Comparison of ENCODE assay signal across 11 cellular contexts in the genomic region with DNA sequence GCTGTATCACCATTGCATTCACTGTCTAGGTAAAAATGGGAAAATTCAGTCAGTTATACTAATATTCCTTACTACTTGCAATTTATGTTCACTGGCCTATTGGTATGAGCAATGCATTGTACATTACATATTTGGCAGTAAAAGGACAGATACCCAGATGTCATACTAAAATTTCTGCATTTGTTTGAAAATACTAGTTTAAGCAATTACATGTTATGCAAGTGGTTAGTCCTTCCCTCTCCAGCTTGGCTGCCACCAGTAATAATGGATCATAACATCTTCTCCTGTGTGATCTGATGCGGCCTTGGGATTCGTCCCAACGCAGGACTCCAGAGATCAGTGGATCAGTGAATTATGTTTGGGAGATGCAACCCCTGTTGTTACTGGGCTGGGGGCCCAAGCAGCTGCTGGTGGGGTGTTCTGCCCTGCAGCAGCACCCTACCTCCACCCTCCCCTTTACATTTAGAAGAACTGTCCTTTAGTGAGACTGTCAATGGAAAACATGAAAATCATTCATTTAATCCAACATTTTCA. TPM values are rescaled to one million over a fixed set of nuclear protein-coding genes. Genes with fewer than 3 reads are reported as not detected.
A peak's percentile ranks its signal among the peaks of the same experiment; 100 is the strongest.
DNase-seq lines count a peak whose midpoint lies in the region; ATAC-seq and TF ChIP-seq lines count a peak whose summit lies in the region.
"Had no signal": no experiment of that assay in that cellular context is flagged by ENCODE, and none has a peak within 500 bp of the region (broad histone marks: within the 10 kb centered on the region; RNA-seq: fewer than 3 reads in every experiment).

No MANE protein-coding gene starts in this region.

- H3K27me3 ChIP-seq in esophagus muscularis mucosa (no peaks in the 10 kb centered on the region), thyroid gland (no peaks in the 10 kb centered on the region)

- no peaks in the 10 kb centered on the region for H3K9me3 Mint-ChIP-seq in natural killer cell

- TF ChIP-seq CTCF in esophagus muscularis mucosa (IDR thresholded peaks at IDR 0.05) (no peak), natural killer cell (IDR thresholded peaks at IDR 0.05) (no peak), thyroid gland (IDR thresholded peaks at IDR 0.05) (no peak)

- TF ChIP-seq EP300 in esophagus muscularis mucosa (IDR thresholded peaks at IDR 0.05), result no peak

- WGBS in esophagus muscularis mucosa, result 68% methylated on average over 3 of the region's 3 CpGs
- WGBS in thyroid gland, 2 donors, result 60 to 80% methylated on average over 3 of the region's 3 CpGs

- ATAC-seq in natural killer cell (no peak), GM21825 (IDR thresholded peaks at IDR 0.05; ENCODE audit: unreplicated experiment) (no peak), HG03135 (IDR thresholded peaks at IDR 0.05; ENCODE audit: unreplicated experiment) (no peak), GM18867 (IDR thresholded peaks at IDR 0.05; ENCODE audit: unreplicated experiment) (no peak)

- H3K27ac Mint-ChIP-seq in natural killer cell, result peak overlapping the region; percentile 60 to 89
- H3K27ac Mint-ChIP-seq: activated CD4-positive, alpha-beta T cell treated with anti-CD3 and anti-CD28 coated beads, Interleukin-2, amount 10 ng/mL, durations not matched to agents 7 days and 5 days; CD8-positive, alpha-beta memory T cell had no signal

- H3K36me3 Mint-ChIP-seq in natural killer cell, result peaks cover under 1% of the 10 kb centered on the region
- H3K36me3 Mint-ChIP-seq: CD8-positive, alpha-beta memory T cell had no signal

- H3K4me3 ChIP-seq in esophagus muscularis mucosa, result peak overlapping the region in 1 of 4 donors; percentile 3
- no peak overlapping the region for H3K4me3 ChIP-seq in thyroid gland (replicated peaks in 1 of 3)

- H3K27me3 Mint-ChIP-seq in natural killer cell (ENCODE audit: low read depth in 2 of 2), result no peaks in the 10 kb centered on the region

- TF ChIP-seq POLR2A in esophagus muscularis mucosa (IDR thresholded peaks at IDR 0.05; ENCODE audit: low read depth) (no peak), thyroid gland (IDR thresholded peaks at IDR 0.05) (no peak)

- H3K9me3 ChIP-seq in esophagus muscularis mucosa, result no peaks in the 10 kb centered on the region
- H3K9me3 ChIP-seq in thyroid gland, result no peaks in the 10 kb centered on the region

- peaks cover 66% of the 10 kb centered on the region in 2 donors for H3K4me1 Mint-ChIP-seq in natural killer cell
- H3K4me1 Mint-ChIP-seq: CD8-positive, alpha-beta memory T cell had no signal

- H3K4me3 Mint-ChIP-seq in natural killer cell, result peak overlapping the region; percentile 86
- H3K4me3 Mint-ChIP-seq: activated CD4-positive, alpha-beta T cell treated with anti-CD3 and anti-CD28 coated beads, Interleukin-2, amount 10 ng/mL, durations not matched to agents 7 days and 5 days; CD8-positive, alpha-beta memory T cell had no signal

- intact Hi-C loops in esophagus muscularis mucosa (cut with DNase I) (no loop called here), natural killer cell (cut with micrococcal nuclease) (no loop called here), thyroid gland (cut with DNase I) (no loop called here)

- H3K36me3 ChIP-seq in esophagus muscularis mucosa, result no peaks in the 10 kb centered on the region
- H3K36me3 ChIP-seq in thyroid gland, result no peaks in the 10 kb centered on the region

- H3K27ac ChIP-seq in esophagus muscularis mucosa (replicated peaks in 1 of 4), result peak overlapping the region; percentile 77 to 92 (median 90)
- peak overlapping the region; percentile 90 to 99 (median 97) for H3K27ac ChIP-seq in thyroid gland

- DNase-seq in MV-4-11 (lab: John Stamatoyannopoulos, UW) (peak; percentile 10), esophagus muscularis mucosa (ENCODE audit: extremely low spot score) (no peak), natural killer cell (no peak), thyroid gland (peak in 1 of 2 donors; percentile 9), NOMO-1 treated with dmso at 0.1 percent for 144 hours (lab: John Stamatoyannopoulos, UW; ENCODE audit: unreplicated experiment) (no peak)
- DNase-seq: activated CD4-positive, alpha-beta T cell treated with anti-CD3 and anti-CD28 coated beads, Interleukin-2, amount 10 ng/mL, durations not matched to agents 7 days and 5 days; activated effector memory CD4-positive, alpha-beta T cell treated with Interleukin-2 at 50 U/mL for 16 hours; CD8-positive, alpha-beta memory T cell had no signal

- H3K4me1 ChIP-seq in esophagus muscularis mucosa, result peaks cover 48 to 78% (median 62%) of the 10 kb centered on the region in 4 donors
- H3K4me1 ChIP-seq in thyroid gland, result peaks cover 42 to 80% of the 10 kb centered on the region in 2 donors

RNA-seq across cellular contexts. Expression of a gene that starts 11.2 kb away (rescaled TPM):
- total RNA-seq in esophagus muscularis mucosa (1,000 to 10,000 TPM in 1 of 4 donors, 100 to 1,000 TPM in 3; 165 to 1,138 (median 371) TPM), natural killer cell (1 to 10 TPM in 2 of 3 donors, under 1 TPM in 1; 0.78 to 3.8 (median 2.3) TPM), thyroid gland (100 to 1,000 TPM in 3 of 4 donors, 10 to 100 TPM in 1; 37.9 to 453 (median 141) TPM)
- total RNA-seq: activated CD4-positive, alpha-beta T cell treated with anti-CD3 and anti-CD28 coated beads, Interleukin-2, amount 10 ng/mL, durations not matched to agents 7 days and 5 days had no signal

Comparison
In these comparisons a context has a peak if more than half of its experiments do, and no peak if none do; other contexts are left out.
1. RNA of a gene that starts 11.2 kb away (total RNA-seq): 165 to 1,138 TPM in esophagus muscularis mucosa and 37.9 to 453 TPM in thyroid gland; 0.78 to 3.8 TPM in natural killer cell; every median in the first group is over 4 times any median in the second.